20 cellular contexts compared by ENCODE assay signal in the genomic region with DNA sequence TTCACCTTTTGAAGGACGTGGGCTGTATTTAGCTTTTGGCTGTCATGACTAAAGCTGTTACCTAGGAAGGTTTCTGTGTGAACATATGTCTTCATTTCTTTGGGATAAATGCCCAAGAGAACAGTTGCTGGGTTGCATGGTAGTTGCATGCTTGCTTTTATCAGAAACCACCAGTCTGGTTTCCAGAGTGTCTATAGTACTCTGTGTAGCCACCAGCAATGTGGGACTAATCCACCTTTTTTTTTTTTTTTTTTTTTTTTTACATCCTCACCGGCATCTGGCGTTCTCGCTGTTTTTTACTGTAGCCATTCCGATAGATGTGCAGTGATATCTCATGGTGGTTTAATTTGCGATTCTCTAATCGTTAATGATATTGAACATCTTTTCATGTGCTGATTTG.
A peak's percentile ranks its signal among the peaks of the same experiment; 100 is the strongest.
DNase-seq lines count a peak whose midpoint lies in the region; TF ChIP-seq lines count a peak whose summit lies in the region.
"Had no signal": no experiment of that assay in that cellular context is flagged by ENCODE, and none has a peak within 500 bp of the region (broad histone marks: within the 10 kb centered on the region; RNA-seq: fewer than 3 reads in every experiment).

No MANE protein-coding gene starts in this region.

- H3K9me3 Mint-ChIP-seq in glutamatergic neuron (ENCODE audit: unreplicated experiment) (peaks cover 11% of the 10 kb centered on the region), type B pancreatic cell (no peaks in the 10 kb centered on the region)

- DNase-seq in LHCN-M2 (ENCODE audit: low read depth) (peak; percentile 26), NCI-H69 (lab: John Stamatoyannopoulos, UW) (peak; percentile 38), glutamatergic neuron (no peak), superior temporal gyrus (ENCODE audit: extremely low spot score) (peak; percentile 30), GDM1 (lab: John Stamatoyannopoulos, UW) (no peak), type B pancreatic cell (ENCODE audit: extremely low spot score, unreplicated experiment) (no peak), NCI-H345 (lab: John Stamatoyannopoulos, UW) (no peak), NCI-H2081 treated with DMSO at 0.1 percent for 48 hours (lab: John Stamatoyannopoulos, UW) (no peak)
- DNase-seq: Caco-2; CD4-positive, alpha-beta memory T cell; DMS153; HCEC 1CT; Kasumi-1; MG63; NCI-H1417; NCI-H187 treated with DMSO at 0.1 percent for 48 hours; NCI-H524 treated with DMSO at 0.1 percent for 48 hours; Right ventricle myocardium superior; SW 1271 had no signal

- TF ChIP-seq CTCF in glutamatergic neuron (IDR thresholded peaks at IDR 0.05; ENCODE audit: partially characterized antibody, unreplicated experiment): no peak
- no peak for TF ChIP-seq CTCF in type B pancreatic cell (conservative IDR thresholded peaks at IDR 0.05)

- H3K27me3 Mint-ChIP-seq in glutamatergic neuron (ENCODE audit: unreplicated experiment): peaks cover 8% of the 10 kb centered on the region
- no peaks in the 10 kb centered on the region for H3K27me3 Mint-ChIP-seq in type B pancreatic cell

- peak overlapping the region; percentile 25 for H3K27ac Mint-ChIP-seq in glutamatergic neuron (ENCODE audit: unreplicated experiment)
- no peak overlapping the region for H3K27ac Mint-ChIP-seq in type B pancreatic cell
- H3K27ac Mint-ChIP-seq: CD4-positive, alpha-beta memory T cell; GM23338 had no signal

- H3K4me1 Mint-ChIP-seq in glutamatergic neuron (ENCODE audit: low read depth, unreplicated experiment) (peaks cover 26% of the 10 kb centered on the region), type B pancreatic cell (ENCODE audit: unreplicated experiment) (no peaks in the 10 kb centered on the region)
- H3K4me1 Mint-ChIP-seq: CD4-positive, alpha-beta memory T cell had no signal

- H3K4me3 Mint-ChIP-seq in glutamatergic neuron (ENCODE audit: unreplicated experiment): peak overlapping the region; percentile 22
- H3K4me3 Mint-ChIP-seq in type B pancreatic cell: no peak overlapping the region
- H3K4me3 Mint-ChIP-seq: CD4-positive, alpha-beta memory T cell; GM23338 had no signal

- H3K36me3 Mint-ChIP-seq in glutamatergic neuron (ENCODE audit: unreplicated experiment) (no peaks in the 10 kb centered on the region), type B pancreatic cell (no peaks in the 10 kb centered on the region)
- H3K36me3 Mint-ChIP-seq: CD4-positive, alpha-beta memory T cell had no signal

Comparison
In these comparisons a context has a peak if more than half of its experiments do, and no peak if none do; other contexts are left out.
1. DNase-seq: peak in LHCN-M2 (single experiment), NCI-H69 (single experiment) and superior temporal gyrus (single experiment); none in glutamatergic neuron (single experiment), GDM1 (single experiment), type B pancreatic cell (single experiment), NCI-H345 (single experiment) and NCI-H2081 treated with DMSO at 0.1 percent for 48 hours (single experiment).